Comparison of ENCODE assay signal across 1 cellular context in genomic region chr9:70073756-70074155, GRCh38.
TF ChIP-seq lines count a peak whose summit lies in the region.

No MANE protein-coding gene starts in this region.

TF ChIP-seq in IMR-90, 13 proteins besides CTCF, POLR2A, EP300 and RAD21 (continued from another document):
- no peak for TF ChIP-seq USF2 (IDR thresholded peaks at IDR 0.05; ENCODE audit: low read depth, low read length)
